24 cellular contexts compared by ENCODE assay signal in genomic region chr5:79035237-79035636, GRCh38. TPM values are rescaled to one million over a fixed set of nuclear protein-coding genes. Genes with fewer than 3 reads are reported as not detected.
DNase-seq lines count a peak whose midpoint lies in the region; ATAC-seq and TF ChIP-seq lines count a peak whose summit lies in the region.
"Had no signal": no experiment of that assay in that cellular context is flagged by ENCODE, and none has a peak within 500 bp of the region (broad histone marks: within the 10 kb centered on the region; RNA-seq: fewer than 3 reads in every experiment).

No MANE protein-coding gene starts in this region.

- BruUV-seq in OCI-LY7 (replicated peaks; lab: Mats Ljungman, UMichigan): no TSS peak

- H3K36me3 Mint-ChIP-seq in nephron (ENCODE audit: low read depth): no peaks in the 10 kb centered on the region
- H3K36me3 Mint-ChIP-seq: CD14-positive monocyte; CD4-positive, alpha-beta memory T cell; CD4-positive, CD25-positive, alpha-beta regulatory T cell; CD8-positive, alpha-beta memory T cell had no signal

- H3K9me3 ChIP-seq in OCI-LY7 (ENCODE audit: low read length): no peaks in the 10 kb centered on the region
- H3K9me3 ChIP-seq: BE2C had no signal

- intact Hi-C loops in posterior vena cava (cut with DNase I): no loop called here
- intact Hi-C loops in OCI-LY7 (cut with micrococcal nuclease; ENCODE audit: unreplicated experiment): no loop called here

- H3K27me3 Mint-ChIP-seq in nephron (ENCODE audit: low read depth): no peaks in the 10 kb centered on the region
- H3K27me3 Mint-ChIP-seq: CD4-positive, alpha-beta memory T cell had no signal

- no peak overlapping the region for H3K4me3 Mint-ChIP-seq in nephron
- H3K4me3 Mint-ChIP-seq: CD14-positive monocyte; CD4-positive, alpha-beta memory T cell; CD4-positive, CD25-positive, alpha-beta regulatory T cell; CD8-positive, alpha-beta memory T cell had no signal

- no peak overlapping the region for H3K4me2 ChIP-seq in OCI-LY7 (ENCODE audit: low read length)
- H3K4me2 ChIP-seq: BLaER1 had no signal

- CTCF ChIA-PET in OCI-LY7 (lab: Charles Lee; ENCODE audit: unreplicated experiment): no interaction called here

- POLR2A ChIA-PET in OCI-LY7 (lab: Charles Lee): interaction anchor here (0.7 to 1.2 kb wide), 4 partner anchors 18 to 976 kb away, joined by 3 to 5 read pairs (median 4); no protein-coding TSS in a partner anchor

- no peaks in the 10 kb centered on the region for H3K9me2 ChIP-seq in OCI-LY7 (ENCODE audit: insufficient read depth, low read length)

- DNase-seq in LNCaP clone FGC (ENCODE audit: low read depth) (peak; percentile 58), posterior vena cava (ENCODE audit: low spot score) (no peak), OCI-LY7 (ENCODE audit: low spot score) (no peak)
- DNase-seq: 8988T; ACHN; BE2C; C1 segment of cervical spinal cord; CD4-positive, alpha-beta memory T cell; CD4-positive, CD25-positive, alpha-beta regulatory T cell; CD8-positive, alpha-beta memory T cell; COR-L47; DMS 273 treated with DMSO at 0.1 percent for 48 hours; DMS153; DMS53; DMS79; DND-41; EL; GDM1 had no signal

- H3K9me3 Mint-ChIP-seq in nephron: peaks cover 3% of the 10 kb centered on the region
- H3K9me3 Mint-ChIP-seq: CD4-positive, CD25-positive, alpha-beta regulatory T cell; CD8-positive, alpha-beta memory T cell had no signal

- peak overlapping the region in 2 of 3 experiments; percentile 31 to 51 for H3K27ac Mint-ChIP-seq in nephron
- H3K27ac Mint-ChIP-seq: CD14-positive monocyte; CD4-positive, alpha-beta memory T cell; CD4-positive, CD25-positive, alpha-beta regulatory T cell; CD8-positive, alpha-beta memory T cell had no signal

- no peaks in the 10 kb centered on the region for H3K79me2 ChIP-seq in OCI-LY7 (ENCODE audit: insufficient read depth, low read depth, low read length)

- H3K4me3 ChIP-seq in LNCaP clone FGC (ENCODE audit: low read depth, low read length) (no peak overlapping the region), OCI-LY7 (ENCODE audit: low read depth, low read length, poor library complexity, severe bottlenecking) (no peak overlapping the region)
- H3K4me3 ChIP-seq: BLaER1, GM12878 had no signal

- peaks cover 6% of the 10 kb centered on the region for H3K4me1 Mint-ChIP-seq in nephron
- H3K4me1 Mint-ChIP-seq: CD14-positive monocyte; CD4-positive, alpha-beta memory T cell; CD4-positive, CD25-positive, alpha-beta regulatory T cell; CD8-positive, alpha-beta memory T cell had no signal

- no peaks in the 10 kb centered on the region for H4K20me1 ChIP-seq in OCI-LY7 (ENCODE audit: insufficient read depth, low read length)
- H4K20me1 ChIP-seq: BLaER1 had no signal

- H2AFZ ChIP-seq in OCI-LY7 (ENCODE audit: low read length): no peak overlapping the region

- TF ChIP-seq CTCF in LNCaP clone FGC (IDR thresholded peaks at IDR 0.05; ENCODE audit: control insufficient read depth, extremely low read depth, insufficient read depth) (no peak), nephron (IDR thresholded peaks at IDR 0.05; ENCODE audit: unreplicated experiment in 3 of 3) (no peak), OCI-LY7 (conservative IDR thresholded peaks at IDR 0.05; ENCODE audit: low read length) (no peak)

- no peaks in the 10 kb centered on the region for H3K36me3 ChIP-seq in OCI-LY7 (ENCODE audit: insufficient read depth, low read length)
- H3K36me3 ChIP-seq: BE2C, BLaER1 had no signal

- H3K27ac ChIP-seq in OCI-LY7 (ENCODE audit: low read depth, low read length, poor library complexity, severe bottlenecking): no peak overlapping the region
- H3K27ac ChIP-seq: BLaER1 had no signal

- H3K4me1 ChIP-seq in OCI-LY7 (ENCODE audit: insufficient read depth, low read length, poor library complexity, severe bottlenecking): no peaks in the 10 kb centered on the region
- H3K4me1 ChIP-seq: BLaER1 had no signal

- ATAC-seq in HG03196 (IDR thresholded peaks at IDR 0.05; ENCODE audit: unreplicated experiment): no peak
- ATAC-seq: GM12878 had no signal

RNA-seq across cellular contexts. Expression of gene DMGDH, which starts 34.2 kb away (rescaled TPM):
- total RNA-seq in posterior vena cava (1 to 10 TPM; 1.7 to 3.6 TPM), OCI-LY7 (2022) (1.1 and 1.5 TPM in 2 replicates)
- not detected in 2 replicates for total RNA-seq in OCI-LY7 (2014; rRNA removed; shearing (Covaris generic))
- total RNA-seq: CD8-positive, alpha-beta memory T cell; G401 had no signal

RNA-seq across cellular contexts. Expression of gene BHMT2, which starts 34.3 kb away (rescaled TPM):
- total RNA-seq in posterior vena cava: 10 to 100 TPM; 24.5 to 36.3 TPM
- not detected in 2 replicates for total RNA-seq in OCI-LY7 (2014; rRNA removed; shearing (Covaris generic))
- total RNA-seq in OCI-LY7 (2022): not detected in 2 replicates
- total RNA-seq: CD4-positive, alpha-beta memory T cell; CD4-positive, CD25-positive, alpha-beta regulatory T cell; CD8-positive, alpha-beta memory T cell; G401; GM12878 had no signal

RNA-seq across cellular contexts. Expression of gene ARSB, which starts 50.1 kb away (rescaled TPM):
- 10 to 100 TPM; 20.9 to 21.6 TPM for total RNA-seq in posterior vena cava
- 5.6 and 9.2 TPM in 2 replicates for total RNA-seq in OCI-LY7 (2014; rRNA removed; shearing (Covaris generic))
- total RNA-seq in OCI-LY7 (2022): 8.9 and 9.2 TPM in 2 replicates

Comparison
In these comparisons a context has a peak if more than half of its experiments do, and no peak if none do; other contexts are left out.
1. RNA of gene BHMT2, which starts 34.3 kb away (total RNA-seq): 24.5 to 36.3 TPM in posterior vena cava; not detected in OCI-LY7; every median in the first group is over 10 times any median in the second.